7 cellular contexts compared by ENCODE assay signal in genomic region chr3:184314700-184315505, GRCh38. TPM values are rescaled to one million over a fixed set of nuclear protein-coding genes. Genes with fewer than 3 reads are reported as not detected.
DNase-seq lines count a peak whose midpoint lies in the region; ATAC-seq and TF ChIP-seq lines count a peak whose summit lies in the region.

No MANE protein-coding gene starts in this region.

- H3K27me3 ChIP-seq in right lobe of liver = no peaks in the 10 kb centered on the region

- H3K36me3 ChIP-seq in HEK293 (ENCODE audit: control insufficient read depth in 2 of 2, insufficient read depth in 1 of 2, low read length in 2 of 2) = peaks cover 16 to 51% of the 10 kb centered on the region in 2 experiments
- H3K36me3 ChIP-seq in right lobe of liver = peaks cover 0 to 14% (median 3%) of the 10 kb centered on the region in 4 donors

- CTCF ChIA-PET in HEK293 (lab: Yijun Ruan, JAX) = no interaction called here

- peak; percentile 55 for DNase-seq in NCI-H1092 (lab: John Stamatoyannopoulos, UW)
- peak; percentile 56 to 66 for DNase-seq in activated CD4-positive, alpha-beta T cell treated with anti-CD3 and anti-CD28 coated beads for 4 hours
- peak; percentile 58 for DNase-seq in dedifferentiated amniotic fluid mesenchymal stem cell (ENCODE audit: extremely low spot score)
- peak; percentile 87 to 90 (median 88) for DNase-seq in right lobe of liver
- DNase-seq in stimulated activated CD8-positive, alpha-beta memory T cell treated with anti-CD3 and anti-CD28 coated beads, Interleukin-12 subunit alpha, Interleukin-12 subunit beta, amount 100 ng/mL, for 24 hours (ENCODE audit: extremely low read depth) = peak; percentile 37

- H3K4me3 ChIP-seq in HEK293 (ENCODE audit: low read depth, low read length) = peak overlapping the region; percentile 96
- peak overlapping the region; percentile 93 to 98 (median 96) for H3K4me3 ChIP-seq in right lobe of liver

- peak overlapping the region; percentile 100 for H3K27ac ChIP-seq in HEK293 (ENCODE audit: extremely low read depth, low read depth, low read length)
- peak overlapping the region; percentile 78 to 94 (median 84) for H3K27ac ChIP-seq in right lobe of liver

- POLR2A ChIA-PET in HEK293 (lab: Yijun Ruan, JAX) = interaction anchor here (1.3 kb wide), 1 partner anchor 18 kb away, joined by 4 read pairs; no protein-coding TSS in a partner anchor

- H3K4me1 ChIP-seq in HEK293 (ENCODE audit: control insufficient read depth, insufficient read depth, low read length) (peaks cover 4% of the 10 kb centered on the region; the same call in 1 of the 2 replicates), right lobe of liver (peaks cover 0 to 35% (median 15%) of the 10 kb centered on the region in 4 donors)

- H3K9me3 ChIP-seq in HEK293 (ENCODE audit: control insufficient read depth, insufficient read depth, low read depth, low read length) = no peaks in the 10 kb centered on the region
- no peaks in the 10 kb centered on the region for H3K9me3 ChIP-seq in right lobe of liver

- 0% methylated on average over 1 of the region's 86 CpGs for WGBS in right lobe of liver (ENCODE audit: insufficient coverage, low coverage, low lambda C conversion rate, missing lambda C conversion rate)

- intact Hi-C loops in right lobe of liver (cut with DNase I) = no loop called here

- TF ChIP-seq CTCF in HEK293 (tag by site-specific recombination; IDR thresholded peaks at IDR 0.05) (no peak), right lobe of liver (IDR thresholded peaks at IDR 0.05) (no peak)

- ATAC-seq in GM18502 (IDR thresholded peaks at IDR 0.05; ENCODE audit: poor library complexity, unreplicated experiment) = peak; percentile 50
- peak; percentile 66 to 83 (median 71) for ATAC-seq in right lobe of liver

- TF ChIP-seq POLR2A in right lobe of liver (IDR thresholded peaks at IDR 0.05) = peak; percentile 74

TF ChIP-seq in HEK293, 187 proteins besides CTCF, POLR2A, EP300 and RAD21 (continues in another document):
- TF ChIP-seq ZNF335 (tag by site-specific recombination; conservative IDR thresholded peaks at IDR 0.05) (peak; percentile 63), ZNF169 (tag by site-specific recombination; IDR thresholded peaks at IDR 0.05) (no peak), SP3 (tag by site-specific recombination; IDR thresholded peaks at IDR 0.05) (peak; percentile 43; the same call in 1 of the 2 replicates), YY2 (tag by site-specific recombination; IDR thresholded peaks at IDR 0.05) (no peak), HIC1 (tag by site-specific recombination; IDR thresholded peaks at IDR 0.05) (peak; percentile 76), KLF7 (tag by site-specific recombination; IDR thresholded peaks at IDR 0.05; ENCODE audit: borderline replicate concordance) (0 out of 2 replicates have a peak, but pooled peaks have one; percentile 32), ZBTB8A (tag by site-specific recombination; IDR thresholded peaks at IDR 0.05) (0 out of 2 replicates have a peak, but pooled peaks have one; percentile 32), KLF16 (tag by site-specific recombination; IDR thresholded peaks at IDR 0.05) (0 out of 2 replicates have a peak, but pooled peaks have one; percentile 23), ZFHX2 (tag by site-specific recombination; conservative IDR thresholded peaks at IDR 0.05) (no peak), ZNF324 (tag by site-specific recombination; IDR thresholded peaks at IDR 0.05) (no peak), GLI2 (tag by site-specific recombination; IDR thresholded peaks at IDR 0.05; ENCODE audit: borderline replicate concordance, low read depth) (no peak), SP2 (tag by site-specific recombination; IDR thresholded peaks at IDR 0.05) (peak; percentile 24; the same call in 1 of the 2 replicates), KLF1 (tag by site-specific recombination; IDR thresholded peaks at IDR 0.05) (peak; percentile 59), ZNF76 (tag by site-specific recombination; IDR thresholded peaks at IDR 0.05; ENCODE audit: borderline replicate concordance, low read depth) (peak; percentile 33; the same call in 1 of the 2 replicates), ZXDB (tag by site-specific recombination; IDR thresholded peaks at IDR 0.05) (peak; percentile 19; the same call in 1 of the 2 replicates), ZBTB26 (tag by site-specific recombination; optimal IDR thresholded peaks at IDR 0.05) (peak; percentile 25), KLF8 (tag by site-specific recombination; IDR thresholded peaks at IDR 0.05) (peak; percentile 15; the same call in 1 of the 2 replicates), ZBTB11 (tag by site-specific recombination; conservative IDR thresholded peaks at IDR 0.05; ENCODE audit: low read depth) (0 out of 2 replicates have a peak, but pooled peaks have one; percentile 24), KLF9 (tag by site-specific recombination; IDR thresholded peaks at IDR 0.05; ENCODE audit: low read depth) (peak; percentile 39; the same call in 1 of the 2 replicates)
- TF ChIP-seq, protein P1, sequence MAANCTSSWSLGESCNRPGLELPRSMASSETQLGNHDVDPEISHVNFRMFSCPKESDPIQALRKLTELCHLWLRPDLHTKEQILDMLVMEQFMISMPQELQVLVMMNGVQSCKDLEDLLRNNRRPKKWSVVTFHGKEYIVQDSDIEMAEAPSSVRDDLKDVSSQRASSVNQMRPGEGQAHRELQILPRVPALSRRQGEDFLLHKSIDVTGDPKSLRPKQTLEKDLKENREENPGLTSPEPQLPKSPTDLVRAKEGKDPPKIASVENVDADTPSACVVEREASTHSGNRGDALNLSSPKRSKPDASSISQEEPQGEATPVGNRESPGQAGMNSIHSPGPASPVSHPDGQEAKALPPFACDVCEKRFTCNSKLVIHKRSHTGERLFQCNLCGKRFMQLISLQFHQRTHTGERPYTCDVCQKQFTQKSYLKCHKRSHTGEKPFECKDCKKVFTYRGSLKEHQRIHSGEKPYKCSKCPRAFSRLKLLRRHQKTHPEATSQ (tag by site-specific recombination; IDR thresholded peaks at IDR 0.05) = no peak

RNA-seq across cellular contexts. Expression of gene EIF4G1, which starts 0.5 kb away (rescaled TPM):
- 100 to 1,000 TPM; 262 to 368 (median 291) TPM for total RNA-seq in right lobe of liver

RNA-seq across cellular contexts. Expression of gene PSMD2, which starts 15.9 kb away (rescaled TPM):
- total RNA-seq in right lobe of liver = 100 to 1,000 TPM in 3 of 6 experiments, 10 to 100 TPM in 3; 85.5 to 153 (median 103) TPM

RNA-seq across cellular contexts. Expression of gene FAM131A, which starts 22.5 kb away (rescaled TPM):
- 1 to 10 TPM; 2.4 to 6.5 (median 3.1) TPM for total RNA-seq in right lobe of liver

RNA-seq across cellular contexts. Expression of gene ECE2, which starts 39.1 kb away (rescaled TPM):
- not detected for total RNA-seq in right lobe of liver

RNA-seq across cellular contexts. Expression of gene CLCN2, which starts 46.5 kb away (rescaled TPM):
- 1 to 10 TPM; 1.8 to 2.9 (median 2.5) TPM for total RNA-seq in right lobe of liver

Comparison
In these comparisons a context has a peak if more than half of its experiments do, and no peak if none do; other contexts are left out.
1. Peak in every context shown above with its lines: DNase-seq, ATAC-seq, H3K4me3 ChIP-seq and H3K27ac ChIP-seq.
2. DNase-seq: peak in every context shown above with its lines; median percentile 88 in right lobe of liver; 61 in activated CD4-positive, alpha-beta T cell treated with anti-CD3 and anti-CD28 coated beads for 4 hours; 58 in dedifferentiated amniotic fluid mesenchymal stem cell; 55 in NCI-H1092; 37 in stimulated activated CD8-positive, alpha-beta memory T cell treated with anti-CD3 and anti-CD28 coated beads, Interleukin-12 subunit alpha, Interleukin-12 subunit beta, amount 100 ng/mL, for 24 hours.